15 cellular contexts compared by ENCODE assay signal in genomic region chr7:107998150-107998549, GRCh38. TPM values are rescaled to one million over a fixed set of nuclear protein-coding genes. Genes with fewer than 3 reads are reported as not detected.
A peak's percentile ranks its signal among the peaks of the same experiment; 100 is the strongest.
DNase-seq lines count a peak whose midpoint lies in the region; TF ChIP-seq lines count a peak whose summit lies in the region.
"Had no signal": no experiment of that assay in that cellular context is flagged by ENCODE, and none has a peak within 500 bp of the region (broad histone marks: within the 10 kb centered on the region; RNA-seq: fewer than 3 reads in every experiment).

No MANE protein-coding gene starts in this region.

- no peaks in the 10 kb centered on the region for H3K9me3 ChIP-seq in mesenchymal stem cell (ENCODE audit: control insufficient read depth, low read length)
- H3K9me3 ChIP-seq: MG63 had no signal

- peak overlapping the region; percentile 76 for H3K4me3 ChIP-seq in ACC112 (ENCODE audit: low read depth, low read length)
- no peak overlapping the region for H3K4me3 ChIP-seq in mesenchymal stem cell (ENCODE audit: insufficient read depth in 1 of 2, low read depth in 1 of 2, low read length in 2 of 2)
- H3K4me3 ChIP-seq: lung, MG63 had no signal

- H3K79me1 ChIP-seq in mesenchymal stem cell (replicated peaks; ENCODE audit: low read length, poor library complexity, severe bottlenecking): peaks cover 3% of the 10 kb centered on the region

- H2BK5ac ChIP-seq in mesenchymal stem cell (ENCODE audit: low read depth, low read length, poor library complexity, severe bottlenecking): no peak overlapping the region

- H3K27me3 Mint-ChIP-seq in chondrocyte (ENCODE audit: low read depth): no peaks in the 10 kb centered on the region
- peaks cover 53% of the 10 kb centered on the region for H3K27me3 Mint-ChIP-seq in activated naive CD4-positive, alpha-beta T cell treated with anti-CD3 and anti-CD28 coated beads for 36 hours (ENCODE audit: low read depth)

- H2BK120ac ChIP-seq in mesenchymal stem cell (ENCODE audit: low read depth, low read length): no peak overlapping the region

- peaks cover 56% of the 10 kb centered on the region for H3K79me2 ChIP-seq in ACC112 (ENCODE audit: control insufficient read depth, insufficient read depth, low read length, unreplicated experiment)

- peak overlapping the region; percentile 53 for H3K4me2 ChIP-seq in mesenchymal stem cell (ENCODE audit: low read length, poor library complexity, severe bottlenecking)

- H3K36me3 Mint-ChIP-seq in chondrocyte (ENCODE audit: low read depth): peaks cover 28% of the 10 kb centered on the region
- no peaks in the 10 kb centered on the region for H3K36me3 Mint-ChIP-seq in activated naive CD4-positive, alpha-beta T cell treated with anti-CD3 and anti-CD28 coated beads for 36 hours (ENCODE audit: low read depth)

- peak overlapping the region; percentile 9 for H3K4me3 Mint-ChIP-seq in chondrocyte (ENCODE audit: unreplicated experiment)
- H3K4me3 Mint-ChIP-seq in activated naive CD4-positive, alpha-beta T cell treated with anti-CD3 and anti-CD28 coated beads for 36 hours: no peak overlapping the region

- no peaks in the 10 kb centered on the region for H3K9me3 Mint-ChIP-seq in chondrocyte (ENCODE audit: low read depth)
- H3K9me3 Mint-ChIP-seq in activated naive CD4-positive, alpha-beta T cell treated with anti-CD3 and anti-CD28 coated beads for 36 hours: no peaks in the 10 kb centered on the region

- H3K36me3 ChIP-seq in ACC112 (ENCODE audit: insufficient read depth, low read length) (peaks cover 24% of the 10 kb centered on the region), mesenchymal stem cell (ENCODE audit: control insufficient read depth in 1 of 2, insufficient read depth in 2 of 2, low read depth in 1 of 2, low read length in 2 of 2) (peaks cover 20 to 67% of the 10 kb centered on the region in 2 experiments)

- intact Hi-C loops in activated naive CD4-positive, alpha-beta T cell treated with anti-CD3 and anti-CD28 coated beads for 36 hours (cut with micrococcal nuclease): no loop called here

- H2AK5ac ChIP-seq in mesenchymal stem cell (ENCODE audit: low read length, severe bottlenecking): peak overlapping the region; percentile 82

- H3K23ac ChIP-seq in mesenchymal stem cell (ENCODE audit: low read length in 2 of 2): no peak overlapping the region

- peak overlapping the region; percentile 4 for H4K8ac ChIP-seq in mesenchymal stem cell (ENCODE audit: low read length)

- no peaks in the 10 kb centered on the region for H3K27me3 ChIP-seq in ACC112 (ENCODE audit: insufficient read depth, low read length)
- H3K27me3 ChIP-seq in mesenchymal stem cell (ENCODE audit: control insufficient read depth in 1 of 2, insufficient read depth in 1 of 2, low read length in 2 of 2): no peaks in the 10 kb centered on the region
- H3K27me3 ChIP-seq: MG63 had no signal

- DNase-seq in MV-4-11 (lab: John Stamatoyannopoulos, UW) (peak; percentile 56), chondrocyte (ENCODE audit: low spot score) (no peak), mesenchymal stem cell (no peak), NCI-H524 (lab: John Stamatoyannopoulos, UW) (no peak), NCI-H1694 (lab: John Stamatoyannopoulos, UW) (no peak)
- no peak for DNase-seq in activated naive CD4-positive, alpha-beta T cell treated with anti-CD3 and anti-CD28 coated beads for 36 hours
- no peak for DNase-seq in stimulated activated naive CD4-positive, alpha-beta T cell treated with Interleukin-2 at 50 U/mL for 16 hours (lab: John Stamatoyannopoulos, UW)
- DNase-seq: activated T-cell treated with anti-CD3 and anti-CD28 coated beads, Interleukin-2, amount 50 U/mL, for 1 hour; DMS53; effector CD4-positive, alpha-beta T cell; MG63; NCI-H510A; Right ventricle myocardium superior had no signal

- H2AFZ ChIP-seq in ACC112 (ENCODE audit: low read length, unreplicated experiment) (no peak overlapping the region), mesenchymal stem cell (ENCODE audit: low read depth, low read length) (no peak overlapping the region)

- peak overlapping the region; percentile 88 for H3K27ac Mint-ChIP-seq in chondrocyte (ENCODE audit: unreplicated experiment)
- no peak overlapping the region for H3K27ac Mint-ChIP-seq in activated naive CD4-positive, alpha-beta T cell treated with anti-CD3 and anti-CD28 coated beads for 36 hours

- WGBS in mesenchymal stem cell: 19% methylated on average over 2 of the region's 2 CpGs

- no peak for TF ChIP-seq CTCF in chondrocyte (IDR thresholded peaks at IDR 0.05)

- H4K91ac ChIP-seq in mesenchymal stem cell (ENCODE audit: low read length): no peak overlapping the region

- H3K14ac ChIP-seq in mesenchymal stem cell (ENCODE audit: low read length in 2 of 2): no peak overlapping the region

- peak overlapping the region in 1 of 2 experiments; percentile 67 for H2BK12ac ChIP-seq in mesenchymal stem cell (ENCODE audit: low read length in 2 of 2)

- H3K4ac ChIP-seq in mesenchymal stem cell (ENCODE audit: low read depth in 1 of 2, low read length in 2 of 2): no peak overlapping the region

- peaks cover 60% of the 10 kb centered on the region for H3K4me1 ChIP-seq in ACC112 (ENCODE audit: control insufficient read depth, insufficient read depth, low read length, unreplicated experiment)
- peaks cover 5% of the 10 kb centered on the region for H3K4me1 ChIP-seq in mesenchymal stem cell (ENCODE audit: control insufficient read depth, insufficient read depth, low read depth, low read length)

- peak overlapping the region; percentile 95 for H3K27ac ChIP-seq in ACC112 (ENCODE audit: low read depth, low read length)
- peak overlapping the region; percentile 85 for H3K27ac ChIP-seq in mesenchymal stem cell (ENCODE audit: low read length, poor library complexity, severe bottlenecking)

- H3K4me1 Mint-ChIP-seq in chondrocyte (ENCODE audit: low read depth): peaks cover 84% of the 10 kb centered on the region
- H3K4me1 Mint-ChIP-seq in activated naive CD4-positive, alpha-beta T cell treated with anti-CD3 and anti-CD28 coated beads for 36 hours (ENCODE audit: low read depth): peaks cover 11% of the 10 kb centered on the region

- H3K9ac ChIP-seq in mesenchymal stem cell (ENCODE audit: low read length): no peak overlapping the region

- no peak overlapping the region for H2BK15ac ChIP-seq in mesenchymal stem cell (ENCODE audit: low read depth, poor library complexity, severe bottlenecking)

- CTCF ChIA-PET in activated naive CD4-positive, alpha-beta T cell treated with anti-CD3 and anti-CD28 coated beads for 36 hours (lab: Charles Lee): interaction anchor here (1.6 kb wide), 1 partner anchor 19 kb away, joined by 4 read pairs; no protein-coding TSS in a partner anchor

- H3K18ac ChIP-seq in mesenchymal stem cell (ENCODE audit: low read depth in 1 of 2, low read length in 2 of 2): no peak overlapping the region

RNA-seq across cellular contexts. Expression of gene LAMB1, which starts 4.8 kb away (rescaled TPM):
- total RNA-seq in chondrocyte: 405 to 481 TPM (median 466 TPM) in 3 replicates
- 509 TPM for polyA plus RNA-seq in mesenchymal stem cell (2013, experiment 1 of 2)
- 467 TPM for polyA plus RNA-seq in mesenchymal stem cell (2013, experiment 2 of 2)
- total RNA-seq in activated naive CD4-positive, alpha-beta T cell treated with anti-CD3 and anti-CD28 coated beads for 36 hours: under 1 TPM in 1 of 2 experiments, not detected in 1; 0.14 TPM

Comparison
In these comparisons a context has a peak if more than half of its experiments do, and no peak if none do; other contexts are left out.
1. RNA of gene LAMB1, which starts 4.8 kb away (total RNA-seq): 405 to 481 TPM in chondrocyte; 0.14 TPM in activated naive CD4-positive, alpha-beta T cell treated with anti-CD3 and anti-CD28 coated beads for 36 hours; every median in the first group is over 100 times any median in the second.